Comparison of ENCODE assay signal across 25 cellular contexts in genomic region chr5:133402781-133403180, GRCh38.
"Had no signal": no experiment of that assay in that cellular context is flagged by ENCODE, and none has a peak within 500 bp of the region (broad histone marks: within the 10 kb centered on the region; RNA-seq: fewer than 3 reads in every experiment).

No MANE protein-coding gene starts in this region.

- H3K9me3 Mint-ChIP-seq: activated naive CD4-positive, alpha-beta T cell treated with anti-CD3 and anti-CD28 coated beads, Interleukin-2, amount 50 U/mL, for 24 hours; activated T-cell treated with anti-CD3 and anti-CD28 coated beads, Interleukin-2, amount 50 U/mL, for 24 hours; activated T-helper 1 cell treated with anti-CD3 and anti-CD28 coated beads, Interleukin-12 subunit alpha, Interleukin-12 subunit beta, Interleukin-2, Interleukin-4 antibody, amounts not matched to agents 30 ng/mL and 10 ng/mL and 1 ng/mL, durations not matched to agents 14 hours and 24 hours and 36 hours; T-helper 2 cell treated with Interferon-gamma antibody and Interleukin-4, amounts not matched to agents 5 μg/mL and 100 μg/mL, for 36 hours had no signal

- H3K27me3 ChIP-seq: breast epithelium, Peyer's patch had no signal

- H3K36me3 ChIP-seq: breast epithelium, Peyer's patch, SJSA1 had no signal

- H3K4me3 ChIP-seq: breast epithelium, Peyer's patch, SJSA1 had no signal

- H3K27ac ChIP-seq: breast epithelium, KMS-11, Peyer's patch, RWPE1, SJSA1 had no signal

- H3K9ac ChIP-seq: KMS-11 had no signal

- H3K4me2 ChIP-seq: KMS-11 had no signal

- H3K36me3 Mint-ChIP-seq: activated CD8-positive, alpha-beta memory T cell treated with anti-CD3 and anti-CD28 coated beads, Interleukin-2, amount 10 ng/mL, durations not matched to agents 7 days and 5 days; activated naive CD4-positive, alpha-beta T cell treated with anti-CD3 and anti-CD28 coated beads, Interleukin-2, amount 50 U/mL, for 24 hours had no signal

- H3K27me3 Mint-ChIP-seq: activated CD8-positive, alpha-beta memory T cell treated with anti-CD3 and anti-CD28 coated beads, Interleukin-2, amount 10 ng/mL, durations not matched to agents 7 days and 5 days; activated naive CD4-positive, alpha-beta T cell treated with anti-CD3 and anti-CD28 coated beads, Interleukin-2, amount 50 U/mL, for 24 hours had no signal

- H3K9me3 ChIP-seq: breast epithelium, Peyer's patch, SJSA1 had no signal

- ATAC-seq: activated CD4-positive, CD25-positive, alpha-beta regulatory T cell treated with anti-CD3 and anti-CD28 coated beads, Interleukin-2, amount 50 U/mL, for 24 hours; activated CD8-positive, alpha-beta memory T cell treated with anti-CD3 and anti-CD28 coated beads, Interleukin-2, amount 10 ng/mL, durations not matched to agents 7 days and 5 days; HepG2; SK-N-SH treated with all-trans-retinoic acid at 6 μM for 48 hours had no signal

- H3K4me3 Mint-ChIP-seq: activated CD8-positive, alpha-beta memory T cell treated with anti-CD3 and anti-CD28 coated beads, Interleukin-2, amount 10 ng/mL, durations not matched to agents 7 days and 5 days; activated naive CD4-positive, alpha-beta T cell treated with anti-CD3 and anti-CD28 coated beads, Interleukin-2, amount 50 U/mL, for 24 hours; activated T-cell treated with anti-CD3 and anti-CD28 coated beads, Interleukin-2, amount 50 U/mL, for 24 hours; activated T-helper 1 cell treated with anti-CD3 and anti-CD28 coated beads, Interleukin-12 subunit alpha, Interleukin-12 subunit beta, Interleukin-2, Interleukin-4 antibody, amounts not matched to agents 30 ng/mL and 10 ng/mL and 1 ng/mL, durations not matched to agents 14 hours and 24 hours and 36 hours; T-helper 2 cell treated with Interferon-gamma antibody and Interleukin-4, amounts not matched to agents 5 μg/mL and 100 μg/mL, for 36 hours had no signal

- H3K4me1 ChIP-seq: breast epithelium, Peyer's patch, SJSA1 had no signal

- H3K27ac Mint-ChIP-seq: activated CD8-positive, alpha-beta memory T cell treated with anti-CD3 and anti-CD28 coated beads, Interleukin-2, amount 10 ng/mL, durations not matched to agents 7 days and 5 days; activated naive CD4-positive, alpha-beta T cell treated with anti-CD3 and anti-CD28 coated beads, Interleukin-2, amount 50 U/mL, for 24 hours; activated T-cell treated with anti-CD3 and anti-CD28 coated beads, Interleukin-2, amount 50 U/mL, for 24 hours; activated T-helper 1 cell treated with anti-CD3 and anti-CD28 coated beads, Interleukin-12 subunit alpha, Interleukin-12 subunit beta, Interleukin-2, Interleukin-4 antibody, amounts not matched to agents 30 ng/mL and 10 ng/mL and 1 ng/mL, durations not matched to agents 14 hours and 24 hours and 36 hours; T-helper 2 cell treated with Interferon-gamma antibody and Interleukin-4, amounts not matched to agents 5 μg/mL and 100 μg/mL, for 36 hours had no signal

- DNase-seq: activated CD4-positive, alpha-beta T cell treated with anti-CD3 and anti-CD28 coated beads for 4 hours; activated CD4-positive, alpha-beta T cell treated with anti-CD3 and anti-CD28 coated beads, Interleukin-2, amount 50 U/mL, for 48 hours; activated effector memory CD4-positive, alpha-beta T cell treated with Interleukin-2 at 50 U/mL for 16 hours; activated naive CD4-positive, alpha-beta T cell; NCI-H1105; NCI-H1436; NCI-H1694 treated with DMSO at 0.1 percent for 48 hours; NCI-H2029 treated with DMSO at 0.1 percent for 48 hours; NCI-H345; NCI-H510A; Peyer's patch; Right ventricle myocardium superior; SW 1271 had no signal
